In the genomic region with DNA sequence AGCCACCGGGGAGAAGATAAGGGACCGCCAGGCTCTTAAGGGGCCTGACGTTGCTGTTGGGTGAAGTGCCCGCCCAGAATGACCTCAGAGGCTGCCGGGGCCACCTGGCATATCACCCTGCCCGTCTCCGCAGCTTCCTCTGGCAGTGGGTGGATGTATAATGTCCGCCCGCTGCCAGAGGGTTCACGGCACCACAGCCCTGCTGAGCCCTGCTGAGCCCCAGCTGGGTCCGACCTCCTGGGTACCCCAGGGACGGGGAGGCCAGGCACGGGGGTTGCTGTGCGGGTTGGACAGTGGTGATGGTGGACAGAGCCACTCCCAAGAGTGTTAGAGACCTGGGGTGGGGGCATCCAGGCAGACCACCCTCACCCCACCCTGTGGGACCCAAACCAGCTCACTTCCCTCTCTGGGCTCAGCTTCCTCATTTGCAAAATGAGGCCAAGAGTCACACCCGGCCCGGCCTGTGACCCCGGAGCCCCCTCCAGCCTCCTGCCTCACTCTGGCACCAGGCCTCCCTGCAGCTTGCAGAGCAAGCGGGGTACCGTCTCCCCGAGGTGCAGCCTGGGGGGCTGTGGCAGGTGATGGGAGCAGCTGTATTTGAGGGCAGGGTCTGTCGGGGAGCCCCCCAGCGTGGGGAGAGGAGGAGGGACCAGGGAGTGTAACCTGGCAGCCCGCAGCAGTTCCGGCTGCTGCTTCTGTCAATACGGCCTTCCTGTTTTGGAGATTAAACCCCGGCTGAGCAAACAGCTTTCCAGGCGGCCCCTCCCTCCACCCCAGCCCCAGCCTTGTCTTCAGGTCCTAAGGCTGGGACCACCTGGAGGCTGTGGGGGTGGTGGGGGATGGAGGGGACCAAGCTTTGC, we compare ENCODE assay signal across 9 cellular contexts. TPM values are rescaled to one million over a fixed set of nuclear protein-coding genes. Genes with fewer than 3 reads are reported as not detected.
A peak's percentile ranks its signal among the peaks of the same experiment; 100 is the strongest.
DNase-seq lines count a peak whose midpoint lies in the region; ATAC-seq and TF ChIP-seq lines count a peak whose summit lies in the region.
"Had no signal": no experiment of that assay in that cellular context is flagged by ENCODE, and none has a peak within 500 bp of the region (broad histone marks: within the 10 kb centered on the region; RNA-seq: fewer than 3 reads in every experiment).

No MANE protein-coding gene starts in this region.

- H3K36me3 ChIP-seq in neuronal stem cell (replicated peaks in 1 of 2; ENCODE audit: control insufficient read depth in 2 of 2, insufficient read depth in 2 of 2, low read length in 2 of 2): no peaks in the 10 kb centered on the region

- H3K4me2 ChIP-seq in neuronal stem cell (ENCODE audit: insufficient read depth, low read length, poor library complexity, severe bottlenecking): no peak overlapping the region

- DNase-seq in activated gamma-delta T cell treated with Interleukin-2 at 50 U/mL for 16 hours (peak; percentile 74), activated gamma-delta T cell (lab: John Stamatoyannopoulos, UW) (no peak), neuronal stem cell (ENCODE audit: low spot score) (no peak), glomerular visceral epithelial cell (ENCODE audit: extremely low spot score) (no peak), progenitor cell of endocrine pancreas (ENCODE audit: low spot score, unreplicated experiment) (no peak)
- peak; percentile 68 for DNase-seq in activated naive CD8-positive, alpha-beta T cell treated with anti-CD3 and anti-CD28 coated beads for 36 hours

- peaks cover 0 to 12% (median 0%) of the 10 kb centered on the region in 3 experiments for H3K27me3 ChIP-seq in neuronal stem cell (ENCODE audit: control insufficient read depth in 3 of 3, insufficient read depth in 3 of 3, low read depth in 1 of 3, low read length in 3 of 3)

- peak overlapping the region; percentile 99 for H2BK120ac ChIP-seq in neuronal stem cell (ENCODE audit: low read depth, low read length)

- peak overlapping the region; percentile 99 for H2BK15ac ChIP-seq in neuronal stem cell (ENCODE audit: low read length)

- peaks cover 35 to 46% of the 10 kb centered on the region in 2 donors for H3K4me1 ChIP-seq in neuronal stem cell (ENCODE audit: control insufficient read depth in 2 of 2, insufficient read depth in 1 of 2, low read depth in 1 of 2, low read length in 2 of 2)

- H3K36me3 Mint-ChIP-seq in activated naive CD8-positive, alpha-beta T cell treated with anti-CD3 and anti-CD28 coated beads for 36 hours: no peaks in the 10 kb centered on the region
- no peaks in the 10 kb centered on the region for H3K36me3 Mint-ChIP-seq in progenitor cell of endocrine pancreas (ENCODE audit: insufficient read depth)

- no peak overlapping the region for H4K8ac ChIP-seq in neuronal stem cell (ENCODE audit: low read depth, low read length)

- H3K4me3 ChIP-seq in neuronal stem cell (ENCODE audit: low read length in 2 of 2): no peak overlapping the region
- H3K4me3 ChIP-seq: SK-N-MC had no signal

- peak overlapping the region; percentile 77 for H3K23ac ChIP-seq in neuronal stem cell (ENCODE audit: low read depth, low read length, poor library complexity)

- TF ChIP-seq CTCF in progenitor cell of endocrine pancreas (IDR thresholded peaks at IDR 0.05; ENCODE audit: unreplicated experiment): no peak

- no CpG with 5 or more reads among the region's 27 CpGs for WGBS in neuronal stem cell (ENCODE audit: extremely low coverage in 2 of 2, insufficient read length in 2 of 2, insufficient replicate concordance in 1 of 2), 2 donors

- H3K9ac ChIP-seq in neuronal stem cell (ENCODE audit: low read depth, low read length, poor library complexity): peak overlapping the region; percentile 63

- H2AK5ac ChIP-seq in neuronal stem cell (ENCODE audit: low read depth, low read length): peak overlapping the region; percentile 99

- H2BK5ac ChIP-seq in neuronal stem cell (ENCODE audit: low read length): peak overlapping the region; percentile 97

- H3K9me3 ChIP-seq in neuronal stem cell (replicated peaks in 1 of 2; ENCODE audit: control insufficient read depth in 2 of 2, insufficient read depth in 1 of 2, low read depth in 1 of 2, low read length in 2 of 2): peaks cover 0 to 2% of the 10 kb centered on the region in 2 donors

- peak overlapping the region; percentile 96 for H4K91ac ChIP-seq in neuronal stem cell (ENCODE audit: low read depth, low read length, poor library complexity)

- no peak overlapping the region for H3K27ac ChIP-seq in neuronal stem cell (replicated peaks; ENCODE audit: low read length)
- H3K27ac ChIP-seq: SK-N-MC had no signal

- no peaks in the 10 kb centered on the region for H3K27me3 Mint-ChIP-seq in activated naive CD8-positive, alpha-beta T cell treated with anti-CD3 and anti-CD28 coated beads for 36 hours
- peaks cover 5% of the 10 kb centered on the region for H3K27me3 Mint-ChIP-seq in progenitor cell of endocrine pancreas

- peak; percentile 73 for TF ChIP-seq POLR2A in Raji (IDR thresholded peaks at IDR 0.05; ENCODE audit: insufficient read depth, low read depth, low read length)

- peak overlapping the region; percentile 78 for H2AFZ ChIP-seq in neuronal stem cell (ENCODE audit: low read length)

- peaks cover 47% of the 10 kb centered on the region for H3K4me1 Mint-ChIP-seq in activated naive CD8-positive, alpha-beta T cell treated with anti-CD3 and anti-CD28 coated beads for 36 hours
- H3K4me1 Mint-ChIP-seq in progenitor cell of endocrine pancreas (ENCODE audit: low read depth): peaks cover 16% of the 10 kb centered on the region

- peak overlapping the region; percentile 88 for H3K27ac Mint-ChIP-seq in activated naive CD8-positive, alpha-beta T cell treated with anti-CD3 and anti-CD28 coated beads for 36 hours
- H3K27ac Mint-ChIP-seq in progenitor cell of endocrine pancreas: no peak overlapping the region

- peak overlapping the region; percentile 86 for H3K4ac ChIP-seq in neuronal stem cell (ENCODE audit: low read length)

- no peaks in the 10 kb centered on the region for H3K9me3 Mint-ChIP-seq in activated naive CD8-positive, alpha-beta T cell treated with anti-CD3 and anti-CD28 coated beads for 36 hours
- no peaks in the 10 kb centered on the region for H3K9me3 Mint-ChIP-seq in progenitor cell of endocrine pancreas (ENCODE audit: low read depth)

- peak overlapping the region; percentile 97 for H3K18ac ChIP-seq in neuronal stem cell (ENCODE audit: low read length)

- peak overlapping the region; percentile 90 for H3K14ac ChIP-seq in neuronal stem cell (ENCODE audit: low read length)

- H3K4me3 Mint-ChIP-seq in activated naive CD8-positive, alpha-beta T cell treated with anti-CD3 and anti-CD28 coated beads for 36 hours: peak overlapping the region; percentile 69
- H3K4me3 Mint-ChIP-seq in progenitor cell of endocrine pancreas (ENCODE audit: low read depth): no peak overlapping the region

- peak overlapping the region; percentile 91 for H2BK12ac ChIP-seq in neuronal stem cell (ENCODE audit: low read length)

- no peak for ATAC-seq in GM21786 (IDR thresholded peaks at IDR 0.05; ENCODE audit: unreplicated experiment)

- no peaks in the 10 kb centered on the region for H3K79me1 ChIP-seq in neuronal stem cell (ENCODE audit: low read depth, low read length)

RNA-seq across cellular contexts. Expression of a gene that starts 8.4 kb away (rescaled TPM):
- 10 to 100 TPM; 21.0 to 25.8 TPM for total RNA-seq in activated naive CD8-positive, alpha-beta T cell treated with anti-CD3 and anti-CD28 coated beads for 36 hours
- 84.0 TPM for polyA plus RNA-seq in neuronal stem cell (2013, experiment 1 of 2)
- polyA plus RNA-seq in neuronal stem cell (2013, experiment 2 of 2): 82.3 TPM
- total RNA-seq in progenitor cell of endocrine pancreas: 9.7 and 10.6 TPM in 2 replicates

RNA-seq across cellular contexts. Expression of a gene that starts 34.9 kb away (rescaled TPM):
- total RNA-seq in activated naive CD8-positive, alpha-beta T cell treated with anti-CD3 and anti-CD28 coated beads for 36 hours: not detected
- not detected for polyA plus RNA-seq in neuronal stem cell (2013, experiment 1 of 2)
- polyA plus RNA-seq in neuronal stem cell (2013, experiment 2 of 2): not detected
- total RNA-seq in progenitor cell of endocrine pancreas: not detected in 2 replicates

RNA-seq across cellular contexts. Expression of a gene that starts 44.2 kb away (rescaled TPM):
- total RNA-seq in activated naive CD8-positive, alpha-beta T cell treated with anti-CD3 and anti-CD28 coated beads for 36 hours: 10 to 100 TPM; 36.4 to 37.8 TPM
- 18.7 TPM for polyA plus RNA-seq in neuronal stem cell (2013, experiment 1 of 2)
- 18.1 TPM for polyA plus RNA-seq in neuronal stem cell (2013, experiment 2 of 2)
- total RNA-seq in progenitor cell of endocrine pancreas: 43.1 and 43.7 TPM in 2 replicates

RNA-seq across cellular contexts. Expression of a gene that starts 47.6 kb away (rescaled TPM):
- 1 to 10 TPM; 5.4 to 6.1 TPM for total RNA-seq in activated naive CD8-positive, alpha-beta T cell treated with anti-CD3 and anti-CD28 coated beads for 36 hours
- 10.4 TPM for polyA plus RNA-seq in neuronal stem cell (2013, experiment 1 of 2)
- 10.3 TPM for polyA plus RNA-seq in neuronal stem cell (2013, experiment 2 of 2)
- 32.5 and 33.5 TPM in 2 replicates for total RNA-seq in progenitor cell of endocrine pancreas

Comparison
In these comparisons a context has a peak if more than half of its experiments do, and no peak if none do; other contexts are left out.
1. DNase-seq: peak in activated gamma-delta T cell treated with Interleukin-2 at 50 U/mL for 16 hours (single experiment) and activated naive CD8-positive, alpha-beta T cell treated with anti-CD3 and anti-CD28 coated beads for 36 hours (single experiment); none in activated gamma-delta T cell (single experiment), neuronal stem cell (single experiment), glomerular visceral epithelial cell (single experiment) and progenitor cell of endocrine pancreas (single experiment).